ENCODE assay signal across 18 cellular contexts in genomic region chrX:13055486-13055885, GRCh38. TPM values are rescaled to one million over a fixed set of nuclear protein-coding genes. Genes with fewer than 3 reads are reported as not detected.
A peak's percentile ranks its signal among the peaks of the same experiment; 100 is the strongest.
DNase-seq lines count a peak whose midpoint lies in the region; ATAC-seq and TF ChIP-seq lines count a peak whose summit lies in the region.
"Had no signal": no experiment of that assay in that cellular context is flagged by ENCODE, and none has a peak within 500 bp of the region (broad histone marks: within the 10 kb centered on the region; RNA-seq: fewer than 3 reads in every experiment).

No MANE protein-coding gene starts in this region.

- no peaks in the 10 kb centered on the region for H3K27me3 ChIP-seq in CD8-positive, alpha-beta T cell (ENCODE audit: insufficient read depth, low read length)
- H3K27me3 ChIP-seq: cardiac muscle cell, tibial nerve had no signal

- no peak for DNase-seq in CD8-positive, alpha-beta T cell
- DNase-seq in activated naive CD8-positive, alpha-beta T cell treated with anti-CD3 and anti-CD28 coated beads, Interleukin-2, amount 50 U/mL, for 24 hours = no peak
- DNase-seq in NCI-H446 treated with DMSO at 0.1 percent for 48 hours (lab: John Stamatoyannopoulos, UW) = no peak
- no peak for DNase-seq in NCI-H748 treated with DMSO at 0.1 percent for 48 hours (lab: John Stamatoyannopoulos, UW)
- no peak for DNase-seq in medulla oblongata (ENCODE audit: extremely low spot score)
- DNase-seq in occipital lobe (lab: John Stamatoyannopoulos, UW) = no peak
- DNase-seq: left ventricle myocardium inferior; NCI-H2171 treated with DMSO at 0.1 percent for 48 hours; nephron progenitor cell; stimulated activated CD4-positive, alpha-beta T cell treated with anti-CD3 and anti-CD28 coated beads, Interleukin-1b, Interleukin-23, amount 100 ng/mL, for 48 hours had no signal

- H3K36me3 Mint-ChIP-seq in CD8-positive, alpha-beta T cell = peaks cover 4% of the 10 kb centered on the region
- no peaks in the 10 kb centered on the region for H3K36me3 Mint-ChIP-seq in activated naive CD8-positive, alpha-beta T cell treated with anti-CD3 and anti-CD28 coated beads, Interleukin-2, amount 50 U/mL, for 24 hours (ENCODE audit: low read depth)

- intact Hi-C loops in CD8-positive, alpha-beta T cell (cut with DNase I, micrococcal nuclease) = no loop called here

- no peak overlapping the region for H3K27ac ChIP-seq in CD8-positive, alpha-beta T cell (ENCODE audit: low read depth, low read length)
- H3K27ac ChIP-seq: cardiac muscle cell, left ventricle myocardium inferior, tibial nerve had no signal

- H3K4me1 Mint-ChIP-seq in CD8-positive, alpha-beta T cell (ENCODE audit: low read depth) = peaks cover 69% of the 10 kb centered on the region
- peaks cover 70% of the 10 kb centered on the region for H3K4me1 Mint-ChIP-seq in activated naive CD8-positive, alpha-beta T cell treated with anti-CD3 and anti-CD28 coated beads, Interleukin-2, amount 50 U/mL, for 24 hours

- H3K9me3 ChIP-seq in CD8-positive, alpha-beta T cell (ENCODE audit: low read length) = no peaks in the 10 kb centered on the region
- H3K9me3 ChIP-seq: HAP-1, left ventricle myocardium inferior, tibial nerve had no signal

- H3K4me3 Mint-ChIP-seq in CD8-positive, alpha-beta T cell = no peak overlapping the region
- H3K4me3 Mint-ChIP-seq in activated naive CD8-positive, alpha-beta T cell treated with anti-CD3 and anti-CD28 coated beads, Interleukin-2, amount 50 U/mL, for 24 hours = no peak overlapping the region
- H3K4me3 Mint-ChIP-seq: nephron progenitor cell had no signal

- POLR2A ChIA-PET in CD8-positive, alpha-beta T cell (lab: Charles Lee) = no interaction called here

- ATAC-seq in CD8-positive, alpha-beta T cell = no peak
- peak; percentile 47 for ATAC-seq in GM18861 (IDR thresholded peaks at IDR 0.05; ENCODE audit: unreplicated experiment)
- ATAC-seq in HG02870 (IDR thresholded peaks at IDR 0.05; ENCODE audit: unreplicated experiment) = peak; percentile 48
- ATAC-seq in activated naive CD8-positive, alpha-beta T cell treated with anti-CD3 and anti-CD28 coated beads, Interleukin-2, amount 50 U/mL, for 24 hours = peak; percentile 39

- H3K27me3 Mint-ChIP-seq in CD8-positive, alpha-beta T cell (ENCODE audit: low read depth) = no peaks in the 10 kb centered on the region
- H3K27me3 Mint-ChIP-seq in activated naive CD8-positive, alpha-beta T cell treated with anti-CD3 and anti-CD28 coated beads, Interleukin-2, amount 50 U/mL, for 24 hours = no peaks in the 10 kb centered on the region

- no peak for TF ChIP-seq CTCF in CD8-positive, alpha-beta T cell (IDR thresholded peaks at IDR 0.05)

- no peaks in the 10 kb centered on the region for H3K36me3 ChIP-seq in CD8-positive, alpha-beta T cell (ENCODE audit: insufficient read depth, low read length)
- H3K36me3 ChIP-seq: cardiac muscle cell, HAP-1, left ventricle myocardium inferior, tibial nerve had no signal

- H3K27ac Mint-ChIP-seq in CD8-positive, alpha-beta T cell = peak overlapping the region; percentile 16
- peak overlapping the region; percentile 4 for H3K27ac Mint-ChIP-seq in activated naive CD8-positive, alpha-beta T cell treated with anti-CD3 and anti-CD28 coated beads, Interleukin-2, amount 50 U/mL, for 24 hours
- H3K27ac Mint-ChIP-seq: nephron progenitor cell had no signal

- H3K4me1 ChIP-seq in CD8-positive, alpha-beta T cell (ENCODE audit: insufficient read depth, low read length) = peaks cover 61% of the 10 kb centered on the region
- H3K4me1 ChIP-seq: left ventricle myocardium inferior, tibial nerve had no signal

- H3K4me3 ChIP-seq in CD8-positive, alpha-beta T cell (ENCODE audit: low read depth, low read length) = no peak overlapping the region
- H3K4me3 ChIP-seq: cardiac muscle cell, HAP-1, left ventricle myocardium inferior, tibial nerve had no signal

- CTCF ChIA-PET in CD8-positive, alpha-beta T cell (lab: Charles Lee) = no interaction called here

- no peaks in the 10 kb centered on the region for H3K9me3 Mint-ChIP-seq in CD8-positive, alpha-beta T cell
- peaks cover 5% of the 10 kb centered on the region for H3K9me3 Mint-ChIP-seq in activated naive CD8-positive, alpha-beta T cell treated with anti-CD3 and anti-CD28 coated beads, Interleukin-2, amount 50 U/mL, for 24 hours

RNA-seq across cellular contexts. Expression of gene FAM9C, which starts 11.1 kb away (rescaled TPM):
- not detected for total RNA-seq in CD8-positive, alpha-beta T cell
- 0.31 TPM for total RNA-seq in occipital lobe
- total RNA-seq: activated CD8-positive, alpha-beta memory T cell treated with anti-CD3 and anti-CD28 coated beads for 36 hours; cardiac muscle cell; left ventricle myocardium inferior; renal cortical epithelial cell; SK-MEL-5; tibial nerve had no signal
